Comparison of ENCODE assay signal across 16 cellular contexts in genomic region chr14:101370593-101371569, GRCh38.
"Had no signal": no experiment of that assay in that cellular context is flagged by ENCODE, and none has a peak within 500 bp of the region (broad histone marks: within the 10 kb centered on the region; RNA-seq: fewer than 3 reads in every experiment).

No MANE protein-coding gene starts in this region.

- H3K27ac ChIP-seq: cardiac muscle cell, dorsolateral prefrontal cortex, thyroid gland, uterus had no signal

- H3K4me3 Mint-ChIP-seq: activated naive CD8-positive, alpha-beta T cell; neural crest cell had no signal

- H3K27me3 ChIP-seq: cardiac muscle cell, thyroid gland, uterus had no signal

- H3K4me3 ChIP-seq: cardiac muscle cell, dorsolateral prefrontal cortex, thyroid gland, uterus had no signal

- FAIRE-seq: islet of Langerhans had no signal

- H3K9me3 ChIP-seq: thyroid gland, uterus had no signal

- H3K27ac Mint-ChIP-seq: activated naive CD8-positive, alpha-beta T cell had no signal

- H3K9me3 Mint-ChIP-seq: neural crest cell had no signal

- H3K36me3 ChIP-seq: cardiac muscle cell, thyroid gland, uterus had no signal

- H3K36me3 Mint-ChIP-seq: activated naive CD8-positive, alpha-beta T cell had no signal

- DNase-seq: activated CD4-positive, alpha-beta T cell treated with anti-CD3 and anti-CD28 coated beads for 48 hours; activated CD4-positive, CD25-positive, alpha-beta regulatory T cell; activated CD8-positive, alpha-beta memory T cell treated with anti-CD3 and anti-CD28 coated beads for 24 hours; activated gamma-delta T cell treated with Interleukin-2 at 50 U/mL for 16 hours; foreskin fibroblast; left colon; stimulated activated CD4-positive, alpha-beta T cell treated with anti-CD3 and anti-CD28 coated beads, Interleukin-4, amount 100 ng/mL, for 4 hours; stimulated activated naive CD4-positive, alpha-beta T cell; T1000; thyroid gland had no signal
